Comparison of ENCODE assay signal across 17 cellular contexts in the genomic region with DNA sequence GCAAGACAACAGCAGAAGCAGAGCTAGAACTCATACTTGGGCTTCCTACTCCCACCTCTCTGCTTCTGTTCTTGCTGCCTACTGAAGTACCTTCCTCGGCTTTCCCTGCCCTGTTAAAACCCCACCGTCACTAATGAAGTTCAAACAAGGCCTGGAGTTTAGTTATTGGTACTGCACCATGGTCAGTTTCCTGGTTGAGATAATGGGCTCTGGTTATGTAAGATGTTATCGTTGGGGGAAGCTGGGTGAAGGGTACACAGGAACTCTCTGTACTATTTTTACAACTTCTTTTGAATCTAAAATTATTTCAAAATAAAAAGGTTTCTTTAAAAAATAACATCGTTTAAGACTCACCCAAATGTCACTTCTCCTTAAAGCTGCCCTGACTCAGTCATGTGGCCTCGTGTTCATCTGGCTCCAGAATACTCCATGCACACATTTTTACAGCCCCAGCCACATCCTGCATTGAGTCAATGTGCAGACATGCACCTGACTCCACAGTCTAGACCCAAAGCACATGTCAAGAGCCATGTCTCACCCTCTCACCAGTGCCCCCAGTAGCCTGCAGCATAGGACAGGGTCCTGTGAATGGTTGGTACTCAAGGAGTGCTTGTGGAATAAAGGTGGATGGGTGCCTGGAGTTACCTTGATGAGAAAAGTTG. TPM values are rescaled to one million over a fixed set of nuclear protein-coding genes. Genes with fewer than 3 reads are reported as not detected.
DNase-seq lines count a peak whose midpoint lies in the region; ATAC-seq and TF ChIP-seq lines count a peak whose summit lies in the region.
"Had no signal": no experiment of that assay in that cellular context is flagged by ENCODE, and none has a peak within 500 bp of the region (broad histone marks: within the 10 kb centered on the region; RNA-seq: fewer than 3 reads in every experiment).

No MANE protein-coding gene starts in this region.

- no peaks in the 10 kb centered on the region for H4K20me1 ChIP-seq in PC-3 (ENCODE audit: low read length)

- POLR2A ChIA-PET in HEK293 (lab: Yijun Ruan, JAX) = no interaction called here
- POLR2A ChIA-PET in PC-3 (lab: Charles Lee; ENCODE audit: unreplicated experiment) = no interaction called here

- peaks cover 0 to 7% of the 10 kb centered on the region in 2 experiments; a peak in 1 of 3 replicates for H3K36me3 ChIP-seq in HEK293 (ENCODE audit: control insufficient read depth in 2 of 2, insufficient read depth in 1 of 2, low read length in 2 of 2)
- H3K36me3 ChIP-seq in PC-3 (ENCODE audit: low read depth, low read length) = no peaks in the 10 kb centered on the region
- H3K36me3 ChIP-seq: MG63, SJCRH30 had no signal

- no peaks in the 10 kb centered on the region for H3K79me2 ChIP-seq in PC-3 (ENCODE audit: low read length)

- TF ChIP-seq CTCF in HEK293 (tag by site-specific recombination; IDR thresholded peaks at IDR 0.05) (no peak), PC-3 (conservative IDR thresholded peaks at IDR 0.05; ENCODE audit: low read depth, low read length) (no peak)

- intact Hi-C loops in PC-3 (cut with micrococcal nuclease) = no loop called here

- no peak overlapping the region for H3K9ac ChIP-seq in PC-3 (ENCODE audit: low read length)
- H3K9ac ChIP-seq: KMS-11 had no signal

- DNase-seq in Daoy (ENCODE audit: low read depth) (peak; percentile 34), PC-3 (peak; percentile 4), kidney tubule cell (ENCODE audit: low spot score) (peak; percentile 40), midbrain (lab: John Stamatoyannopoulos, UW) (no peak), NCI-H1417 treated with DMSO at 0.1 percent for 48 hours (lab: John Stamatoyannopoulos, UW) (no peak)
- DNase-seq: ACHN, MG63, NCI-H1092 treated with DMSO at 0.1 percent for 48 hours, NCI-H1694, NCI-H510A, NCI-H748 treated with DMSO at 0.1 percent for 48 hours, PC-9, SJCRH30 had no signal

- H2AFZ ChIP-seq in PC-3 (ENCODE audit: low read length) = no peak overlapping the region
- H2AFZ ChIP-seq: PC-9 had no signal

- H3F3A ChIP-seq in PC-3 (ENCODE audit: low read length, unreplicated experiment) = no peaks in the 10 kb centered on the region

- H3K4me2 ChIP-seq in PC-3 (ENCODE audit: low read length) = no peak overlapping the region
- H3K4me2 ChIP-seq: KMS-11, PC-9 had no signal

- no peaks in the 10 kb centered on the region for H3K9me3 ChIP-seq in HEK293 (ENCODE audit: control insufficient read depth, insufficient read depth, low read depth, low read length)
- no peaks in the 10 kb centered on the region for H3K9me3 ChIP-seq in PC-3 (ENCODE audit: low read length)
- H3K9me3 ChIP-seq: MG63, SJCRH30 had no signal

- no TSS peak for BruUV-seq in PC-3 (replicated peaks; lab: Mats Ljungman, UMichigan)

- no peaks in the 10 kb centered on the region for H3K9me2 ChIP-seq in PC-3 (replicated peaks; ENCODE audit: low read length)

- CTCF ChIA-PET in HEK293 (lab: Yijun Ruan, JAX) = interaction anchor here (0.6 kb wide), 1 partner anchor 934 kb away, joined by 4 read pairs; no protein-coding TSS in a partner anchor
- CTCF ChIA-PET in PC-3 (lab: Charles Lee) = no interaction called here

- H3K27ac ChIP-seq in HEK293 (ENCODE audit: extremely low read depth, low read depth, low read length) (no peak overlapping the region), PC-3 (ENCODE audit: low read length) (no peak overlapping the region)
- H3K27ac ChIP-seq: KMS-11, PC-9, SJCRH30 had no signal

- H3K4me1 ChIP-seq in HEK293 (ENCODE audit: control insufficient read depth, insufficient read depth, low read length) (no peaks in the 10 kb centered on the region), PC-3 (ENCODE audit: insufficient read depth, low read length) (no peaks in the 10 kb centered on the region)

- H3K27me3 ChIP-seq in PC-3 (ENCODE audit: low read length) = no peaks in the 10 kb centered on the region
- H3K27me3 ChIP-seq: MG63 had no signal

- H3K4me3 ChIP-seq in HEK293 (ENCODE audit: low read depth, low read length) (no peak overlapping the region), PC-3 (ENCODE audit: low read length) (no peak overlapping the region)
- H3K4me3 ChIP-seq: MG63, PC-9, SJCRH30 had no signal

- ATAC-seq in PC-3 (peak; percentile 31; the same call in 1 of the 2 replicates), HG02938 (IDR thresholded peaks at IDR 0.05; ENCODE audit: unreplicated experiment) (no peak)
- ATAC-seq: HepG2 had no signal

TF ChIP-seq in HEK293, 187 proteins besides CTCF, POLR2A, EP300 and RAD21:
- peak; percentile 99 for TF ChIP-seq ZNF529 (tag by site-specific recombination; IDR thresholded peaks at IDR 0.05; ENCODE audit: insufficient replicate concordance)
- TF ChIP-seq, protein P1, sequence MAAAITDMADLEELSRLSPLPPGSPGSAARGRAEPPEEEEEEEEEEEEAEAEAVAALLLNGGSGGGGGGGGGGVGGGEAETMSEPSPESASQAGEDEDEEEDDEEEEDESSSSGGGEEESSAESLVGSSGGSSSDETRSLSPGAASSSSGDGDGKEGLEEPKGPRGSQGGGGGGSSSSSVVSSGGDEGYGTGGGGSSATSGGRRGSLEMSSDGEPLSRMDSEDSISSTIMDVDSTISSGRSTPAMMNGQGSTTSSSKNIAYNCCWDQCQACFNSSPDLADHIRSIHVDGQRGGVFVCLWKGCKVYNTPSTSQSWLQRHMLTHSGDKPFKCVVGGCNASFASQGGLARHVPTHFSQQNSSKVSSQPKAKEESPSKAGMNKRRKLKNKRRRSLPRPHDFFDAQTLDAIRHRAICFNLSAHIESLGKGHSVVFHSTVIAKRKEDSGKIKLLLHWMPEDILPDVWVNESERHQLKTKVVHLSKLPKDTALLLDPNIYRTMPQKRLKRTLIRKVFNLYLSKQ (tag by site-specific recombination; IDR thresholded peaks at IDR 0.05; ENCODE audit: borderline replicate concordance) = no peak
- no peak for TF ChIP-seq ZNF549 (tag by site-specific recombination; IDR thresholded peaks at IDR 0.05)
- no peak for TF ChIP-seq ZNF701 (tag by site-specific recombination; IDR thresholded peaks at IDR 0.05)
TF ChIP-seq in HEK293: peak in this region for 1.

RNA-seq across cellular contexts. Expression of gene AQP1, which starts 36.9 kb away (rescaled TPM):
- 1.0 and 1.6 TPM in 2 replicates for total RNA-seq in Daoy (2014; rRNA removed; shearing (Covaris generic))
- total RNA-seq in PC-3 (2014; rRNA removed) = 0.81 and 1.2 TPM in 2 replicates
- total RNA-seq: HepG2 had no signal

Comparison
In these comparisons a context has a peak if more than half of its experiments do, and no peak if none do; other contexts are left out.
1. DNase-seq: peak in Daoy (single experiment), PC-3 (single experiment) and kidney tubule cell (single experiment); none in midbrain (single experiment) and NCI-H1417 treated with DMSO at 0.1 percent for 48 hours (single experiment).